Comparison of ENCODE assay signal across 25 cellular contexts in the genomic region with DNA sequence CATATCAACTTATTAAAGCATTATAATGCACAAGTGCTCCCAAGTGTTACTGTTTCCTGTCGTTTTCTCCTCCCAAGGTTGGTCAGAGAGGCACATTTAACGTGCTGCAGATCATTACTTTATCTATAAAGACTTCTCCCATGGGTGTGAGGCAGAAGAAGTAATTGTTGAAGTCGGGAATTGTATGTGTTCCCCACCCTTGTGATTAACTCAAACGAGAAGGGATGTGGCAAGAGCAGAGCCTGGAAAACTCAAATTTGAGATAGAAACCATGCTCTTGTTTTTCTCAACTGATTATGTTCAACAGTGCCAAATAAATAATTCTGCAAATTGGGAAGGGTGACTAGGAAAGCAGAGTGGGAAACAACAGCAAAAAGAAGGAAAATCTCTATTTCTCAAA.
DNase-seq lines count a peak whose midpoint lies in the region; ATAC-seq and TF ChIP-seq lines count a peak whose summit lies in the region.
"Had no signal": no experiment of that assay in that cellular context is flagged by ENCODE, and none has a peak within 500 bp of the region (broad histone marks: within the 10 kb centered on the region; RNA-seq: fewer than 3 reads in every experiment).

No MANE protein-coding gene starts in this region.

- H3K4me1 ChIP-seq in endodermal cell (ENCODE audit: control insufficient read depth, insufficient read depth, low read length) (no peaks in the 10 kb centered on the region), right cardiac atrium (ENCODE audit: control insufficient read depth, insufficient read depth, low read length) (no peaks in the 10 kb centered on the region), smooth muscle cell (ENCODE audit: low read depth) (no peaks in the 10 kb centered on the region)
- H3K4me1 ChIP-seq: BLaER1 had no signal

- H3K9me3 Mint-ChIP-seq in endodermal cell = peaks cover 3% of the 10 kb centered on the region

- TF ChIP-seq CTCF in endodermal cell (conservative IDR thresholded peaks at IDR 0.05) (no peak), smooth muscle cell (IDR thresholded peaks at IDR 0.05; ENCODE audit: borderline replicate concordance, insufficient read depth, poor library complexity, severe bottlenecking) (no peak)

- intact Hi-C loops in Right ventricle myocardium inferior (cut with DNase I) = loop anchor here (10.0 kb wide), 1 partner anchor 95 kb away; no protein-coding TSS in a partner anchor
- intact Hi-C loops in left cardiac atrium (cut with DNase I) = no loop called here
- intact Hi-C loops in right cardiac atrium (cut with DNase I) = no loop called here

- H3K27ac ChIP-seq in endodermal cell (ENCODE audit: low read depth, low read length) (no peak overlapping the region), right cardiac atrium (ENCODE audit: low read length) (no peak overlapping the region), smooth muscle cell (ENCODE audit: low read depth) (no peak overlapping the region)
- H3K27ac ChIP-seq: BLaER1, KMS-11 had no signal

- H3K27ac Mint-ChIP-seq in endodermal cell = peak overlapping the region; percentile 33
- H3K27ac Mint-ChIP-seq: IgD-negative memory B cell had no signal

- no peaks in the 10 kb centered on the region for H3K36me3 Mint-ChIP-seq in endodermal cell (ENCODE audit: low read depth)
- H3K36me3 Mint-ChIP-seq: CD4-positive, CD25-positive, alpha-beta regulatory T cell; IgD-negative memory B cell had no signal

- no peaks in the 10 kb centered on the region for H3K36me3 ChIP-seq in endodermal cell (ENCODE audit: control insufficient read depth, insufficient read depth, low read length)
- no peaks in the 10 kb centered on the region for H3K36me3 ChIP-seq in smooth muscle cell (ENCODE audit: low read depth)
- H3K36me3 ChIP-seq: BLaER1 had no signal

- ATAC-seq in Right ventricle myocardium inferior (peak; percentile 67), left cardiac atrium (no peak), right cardiac atrium (peak; percentile 60 to 78), GM18505 (IDR thresholded peaks at IDR 0.05; ENCODE audit: unreplicated experiment) (no peak)

- peaks cover 10% of the 10 kb centered on the region for H3K4me1 Mint-ChIP-seq in endodermal cell
- H3K4me1 Mint-ChIP-seq: CD4-positive, CD25-positive, alpha-beta regulatory T cell; IgD-negative memory B cell had no signal

- DNase-seq in Right ventricle myocardium inferior (ENCODE audit: missing footprints) (no peak), left cardiac atrium (no peak), endodermal cell (no peak), right cardiac atrium (no peak), smooth muscle cell (lab: John Stamatoyannopoulos, UW; ENCODE audit: unreplicated experiment) (no peak), globus pallidus (ENCODE audit: low spot score) (no peak)
- no peak for DNase-seq in stimulated activated CD8-positive, alpha-beta memory T cell treated with anti-CD3 and anti-CD28 coated beads, Interleukin-4, amount 100 ng/mL, for 48 hours
- DNase-seq: CD4-positive, CD25-positive, alpha-beta regulatory T cell; DMS153; DND-41; GOT3; HCEC 1CT; MM.1S; NCI-H1048; NCI-H1417; NCI-H1694; NCI-H2081; NCI-H2227 treated with DMSO at 0.1 percent for 48 hours; NCI-H69; RPMI8226; SHP77 treated with DMSO at 0.1 percent for 48 hours had no signal

- TF ChIP-seq POLR2A in GM18505 (IDR thresholded peaks at IDR 0.05; ENCODE audit: borderline replicate concordance, extremely low read depth, insufficient read depth, insufficient read length) = no peak

- 62 to 100% methylated on average over 1 to 4 of the region's 4 CpGs for WGBS in endodermal cell (ENCODE audit: insufficient coverage in 1 of 2, insufficient read length in 1 of 2), 2 experiments
- WGBS in right cardiac atrium = 30% methylated on average over 4 of the region's 4 CpGs
- WGBS in smooth muscle cell (ENCODE audit: low lambda C conversion rate) = 43% methylated on average over 4 of the region's 4 CpGs

- H2AFZ ChIP-seq in smooth muscle cell (ENCODE audit: low read depth) = peak overlapping the region; percentile 71

- H4K20me1 ChIP-seq in smooth muscle cell (ENCODE audit: low read depth) = no peaks in the 10 kb centered on the region
- H4K20me1 ChIP-seq: BLaER1 had no signal

- H3K9me3 ChIP-seq in endodermal cell (ENCODE audit: control insufficient read depth, low read length) = no peaks in the 10 kb centered on the region
- no peaks in the 10 kb centered on the region for H3K9me3 ChIP-seq in right cardiac atrium (ENCODE audit: control insufficient read depth, low read length)
- no peaks in the 10 kb centered on the region for H3K9me3 ChIP-seq in smooth muscle cell (replicated peaks; ENCODE audit: low read depth)
- H3K9me3 ChIP-seq: BLaER1 had no signal

- H3K9ac ChIP-seq in endodermal cell (ENCODE audit: extremely low read depth, low read length, poor library complexity, severe bottlenecking) = no peak overlapping the region
- H3K9ac ChIP-seq in smooth muscle cell (ENCODE audit: low read depth) = no peak overlapping the region
- H3K9ac ChIP-seq: BLaER1, KMS-11 had no signal

- no peak overlapping the region for H3K4me3 Mint-ChIP-seq in endodermal cell
- H3K4me3 Mint-ChIP-seq: CD4-positive, CD25-positive, alpha-beta regulatory T cell; IgD-negative memory B cell had no signal

- no peak overlapping the region for H3K4me3 ChIP-seq in endodermal cell (ENCODE audit: low read length)
- no peak overlapping the region for H3K4me3 ChIP-seq in right cardiac atrium (ENCODE audit: low read length)
- no peak overlapping the region for H3K4me3 ChIP-seq in smooth muscle cell
- H3K4me3 ChIP-seq: BLaER1 had no signal

- H3K27me3 ChIP-seq in endodermal cell (ENCODE audit: control insufficient read depth, insufficient read depth, low read length, poor library complexity, severe bottlenecking) = no peaks in the 10 kb centered on the region
- no peaks in the 10 kb centered on the region for H3K27me3 ChIP-seq in right cardiac atrium (ENCODE audit: control insufficient read depth, insufficient read depth)
- H3K27me3 ChIP-seq in smooth muscle cell (ENCODE audit: low read depth) = no peaks in the 10 kb centered on the region
- H3K27me3 ChIP-seq: BLaER1 had no signal

- no peaks in the 10 kb centered on the region for H3K79me2 ChIP-seq in smooth muscle cell (ENCODE audit: low read depth)

- H3F3A ChIP-seq in smooth muscle cell (ENCODE audit: low read depth) = no peaks in the 10 kb centered on the region

- H3K27me3 Mint-ChIP-seq in endodermal cell (ENCODE audit: insufficient read depth) = no peaks in the 10 kb centered on the region
- H3K27me3 Mint-ChIP-seq: CD4-positive, CD25-positive, alpha-beta regulatory T cell; IgD-negative memory B cell had no signal

- H3K4me2 ChIP-seq in smooth muscle cell = no peak overlapping the region
- H3K4me2 ChIP-seq: BLaER1, KMS-11 had no signal

Comparison
In these comparisons a context has a peak if more than half of its experiments do, and no peak if none do; other contexts are left out.
1. ATAC-seq: peak in Right ventricle myocardium inferior (single experiment) and right cardiac atrium (2 of 2); none in left cardiac atrium (0 of 2) and GM18505 (single experiment).